ENCODE assay signal across 12 cellular contexts in genomic region chr18:23229472-23229871, GRCh38.
A peak's percentile ranks its signal among the peaks of the same experiment; 100 is the strongest.
DNase-seq lines count a peak whose midpoint lies in the region; ATAC-seq, FAIRE-seq and TF ChIP-seq lines count a peak whose summit lies in the region.
"Had no signal": no experiment of that assay in that cellular context is flagged by ENCODE, and none has a peak within 500 bp of the region (broad histone marks: within the 10 kb centered on the region; RNA-seq: fewer than 3 reads in every experiment).

No MANE protein-coding gene starts in this region.

- no peak for ATAC-seq in left colon

- H3K9ac ChIP-seq in kidney (ENCODE audit: low read length in 2 of 2) = no peak overlapping the region

- TF ChIP-seq CTCF in AG09309 (IDR thresholded peaks at IDR 0.05; ENCODE audit: control insufficient read depth, insufficient read depth, low read depth, low read length, missing control alignments) (no peak), kidney (IDR thresholded peaks at IDR 0.05; ENCODE audit: borderline replicate concordance, extremely low read depth, insufficient read depth) (no peak)

- H3K27ac ChIP-seq in kidney (ENCODE audit: low read depth in 2 of 2, low read length in 2 of 2) = peak overlapping the region in 1 of 2 donors; percentile 20
- H3K27ac ChIP-seq: SJSA1 had no signal

- FAIRE-seq in kidney (lab: Jason Lieb, UNC) = no peak

- H3K9me3 ChIP-seq in kidney (ENCODE audit: control insufficient read depth in 1 of 2, low read length in 2 of 2) = no peaks in the 10 kb centered on the region
- H3K9me3 ChIP-seq: SJSA1 had no signal

- no peak overlapping the region for H3K4me3 ChIP-seq in AG09309 (ENCODE audit: control insufficient read depth, low read depth, low read length)
- H3K4me3 ChIP-seq in kidney (ENCODE audit: low read length in 2 of 2) = no peak overlapping the region
- H3K4me3 ChIP-seq: SJSA1 had no signal

- no peaks in the 10 kb centered on the region for H3K36me3 ChIP-seq in kidney (ENCODE audit: control insufficient read depth in 1 of 2, insufficient read depth in 2 of 2, low read length in 2 of 2)

- DNase-seq in AG09309 (ENCODE audit: low read depth) (peak; percentile 48), GM03348 (ENCODE audit: low spot score) (peak; percentile 47), amniotic epithelial cell (ENCODE audit: low read depth) (peak; percentile 20), myocyte (ENCODE audit: low read depth) (peak; percentile 41), left colon (no peak), posterior vena cava (ENCODE audit: low spot score) (no peak), kidney (no peak), NCI-H2227 (lab: John Stamatoyannopoulos, UW; ENCODE audit: unreplicated experiment) (no peak)
- DNase-seq: activated CD8-positive, alpha-beta memory T cell treated with anti-CD3 and anti-CD28 coated beads, Interleukin-2, amount 50 U/mL, for 4 hours; cortex of kidney; NCI-H2171 had no signal

- intact Hi-C loops in left colon (cut with DNase I, micrococcal nuclease) = no loop called here
- intact Hi-C loops in posterior vena cava (cut with DNase I) = no loop called here
- intact Hi-C loops in kidney (cut with DNase I) = no loop called here

- peaks cover 24 to 40% of the 10 kb centered on the region in 2 donors for H3K4me1 ChIP-seq in kidney (ENCODE audit: control insufficient read depth in 1 of 2, insufficient read depth in 1 of 2, low read depth in 1 of 2, low read length in 2 of 2)

Comparison
In these comparisons a context has a peak if more than half of its experiments do, and no peak if none do; other contexts are left out.
1. DNase-seq: peak in AG09309 (single experiment), GM03348 (single experiment), amniotic epithelial cell (single experiment) and myocyte (single experiment); none in left colon (0 of 2), posterior vena cava (single experiment), kidney (single experiment) and NCI-H2227 (single experiment).